Comparison of ENCODE assay signal across 8 cellular contexts in genomic region chr2:164913640-164914346, GRCh38. TPM values are rescaled to one million over a fixed set of nuclear protein-coding genes. Genes with fewer than 3 reads are reported as not detected.
A peak's percentile ranks its signal among the peaks of the same experiment; 100 is the strongest.
DNase-seq lines count a peak whose midpoint lies in the region; ATAC-seq and TF ChIP-seq lines count a peak whose summit lies in the region.

No MANE protein-coding gene starts in this region.

- no peaks in the 10 kb centered on the region for H3K79me2 ChIP-seq in DND-41 (ENCODE audit: insufficient read depth, low read length)

- no peak overlapping the region for H3K14ac ChIP-seq in neuronal stem cell (ENCODE audit: low read length)

- no peak overlapping the region for H2BK120ac ChIP-seq in neuronal stem cell (ENCODE audit: low read depth, low read length)

- H3K4me2 ChIP-seq in DND-41 (ENCODE audit: insufficient read depth, low read length) (no peak overlapping the region), neuronal stem cell (ENCODE audit: insufficient read depth, low read length, poor library complexity, severe bottlenecking) (no peak overlapping the region)

- H3K27ac ChIP-seq in DND-41 (ENCODE audit: low read length) (no peak overlapping the region), neuronal stem cell (replicated peaks; ENCODE audit: low read length) (no peak overlapping the region)

- H3K18ac ChIP-seq in neuronal stem cell (ENCODE audit: low read length), result no peak overlapping the region

- no peaks in the 10 kb centered on the region for H4K20me1 ChIP-seq in DND-41 (ENCODE audit: insufficient read depth, low read length)

- H3K27me3 ChIP-seq in DND-41 (ENCODE audit: insufficient read depth, low read length, poor library complexity) (no peaks in the 10 kb centered on the region), neuronal stem cell (ENCODE audit: control insufficient read depth in 3 of 3, insufficient read depth in 3 of 3, low read depth in 1 of 3, low read length in 3 of 3) (no peaks in the 10 kb centered on the region)

- ATAC-seq in DND-41 (ENCODE audit: insufficient read depth, low read depth) (no peak), esophagus mucosa (peak; percentile 89), GM19395 (IDR thresholded peaks at IDR 0.05; ENCODE audit: unreplicated experiment) (no peak), GM19455 (IDR thresholded peaks at IDR 0.05; ENCODE audit: unreplicated experiment) (no peak)

- H3K9ac ChIP-seq in DND-41 (ENCODE audit: low read depth, low read length), result no peak overlapping the region
- no peak overlapping the region for H3K9ac ChIP-seq in neuronal stem cell (ENCODE audit: low read depth, low read length, poor library complexity)

- no peak overlapping the region for H4K8ac ChIP-seq in neuronal stem cell (ENCODE audit: low read depth, low read length)

- H3K36me3 ChIP-seq in DND-41 (ENCODE audit: insufficient read depth, low read length), result no peaks in the 10 kb centered on the region
- H3K36me3 ChIP-seq in neuronal stem cell (replicated peaks in 1 of 2; ENCODE audit: control insufficient read depth in 2 of 2, insufficient read depth in 2 of 2, low read length in 2 of 2), result no peaks in the 10 kb centered on the region

- H3K4me3 ChIP-seq in DND-41 (ENCODE audit: low read depth in 1 of 2, low read length in 2 of 2) (no peak overlapping the region), neuronal stem cell (ENCODE audit: low read length in 2 of 2) (no peak overlapping the region)

- no peak for DNase-seq in DND-41
- peak; percentile 69 for DNase-seq in NCI-H446 treated with DMSO at 0.1 percent for 48 hours (lab: John Stamatoyannopoulos, UW)
- no peak for DNase-seq in neuronal stem cell (ENCODE audit: low spot score)
- no peak for DNase-seq in stimulated activated CD4-positive, alpha-beta T cell treated with anti-CD3 and anti-CD28 coated beads, Interleukin-1b, Interleukin-23, amount 100 ng/mL, for 48 hours
- no peak for DNase-seq in G401 (ENCODE audit: low spot score)

- H2AFZ ChIP-seq in DND-41 (ENCODE audit: low read depth, low read length) (no peak overlapping the region), neuronal stem cell (ENCODE audit: low read length) (peak overlapping the region; percentile 47)

- H2AK5ac ChIP-seq in neuronal stem cell (ENCODE audit: low read depth, low read length), result no peak overlapping the region

- TF ChIP-seq CTCF in DND-41 (IDR thresholded peaks at IDR 0.05; ENCODE audit: borderline replicate concordance, extremely low read depth, low read length, poor library complexity, severe bottlenecking), result peak; percentile 49

- no peak overlapping the region for H4K91ac ChIP-seq in neuronal stem cell (ENCODE audit: low read depth, low read length, poor library complexity)

- H3K23ac ChIP-seq in neuronal stem cell (ENCODE audit: low read depth, low read length, poor library complexity), result no peak overlapping the region

- no peak overlapping the region for H3K4ac ChIP-seq in neuronal stem cell (ENCODE audit: low read length)

- H3K9me3 ChIP-seq in DND-41 (ENCODE audit: insufficient read depth, low read length, severe bottlenecking) (no peaks in the 10 kb centered on the region), neuronal stem cell (replicated peaks in 1 of 2; ENCODE audit: control insufficient read depth in 2 of 2, insufficient read depth in 1 of 2, low read depth in 1 of 2, low read length in 2 of 2) (no peaks in the 10 kb centered on the region)

- H2BK5ac ChIP-seq in neuronal stem cell (ENCODE audit: low read length), result no peak overlapping the region

- no peaks in the 10 kb centered on the region for H3K79me1 ChIP-seq in neuronal stem cell (ENCODE audit: low read depth, low read length)

- H2BK12ac ChIP-seq in neuronal stem cell (ENCODE audit: low read length), result no peak overlapping the region

- in situ Hi-C loops in G401 (cut with HindIII; ENCODE audit: low sequenced_read_pairs), result no loop called here

- peaks cover 18% of the 10 kb centered on the region for H3K4me1 ChIP-seq in DND-41 (ENCODE audit: insufficient read depth, low read length)
- peaks cover 0 to 5% of the 10 kb centered on the region in 2 donors for H3K4me1 ChIP-seq in neuronal stem cell (ENCODE audit: control insufficient read depth in 2 of 2, insufficient read depth in 1 of 2, low read depth in 1 of 2, low read length in 2 of 2)

- no peak overlapping the region for H2BK15ac ChIP-seq in neuronal stem cell (ENCODE audit: low read length)

RNA-seq across cellular contexts. Expression of gene SLC38A11, which starts 41.5 kb away (rescaled TPM):
- total RNA-seq in esophagus mucosa, result 0.48 TPM
- polyA plus RNA-seq in neuronal stem cell (2013, experiment 1 of 2), result not detected
- polyA plus RNA-seq in neuronal stem cell (2013, experiment 2 of 2), result not detected
- not detected in 2 replicates for total RNA-seq in G401 (2014; rRNA removed; shearing (Covaris generic))
